Comparison of ENCODE assay signal across 20 cellular contexts in genomic region chr15:78685157-78685830, GRCh38. TPM values are rescaled to one million over a fixed set of nuclear protein-coding genes. Genes with fewer than 3 reads are reported as not detected.
DNase-seq lines count a peak whose midpoint lies in the region; ATAC-seq, FAIRE-seq and TF ChIP-seq lines count a peak whose summit lies in the region.
"Had no signal": no experiment of that assay in that cellular context is flagged by ENCODE, and none has a peak within 500 bp of the region (broad histone marks: within the 10 kb centered on the region; RNA-seq: fewer than 3 reads in every experiment).

No MANE protein-coding gene starts in this region.

- TF ChIP-seq CTCF in mammary epithelial cell (conservative IDR thresholded peaks at IDR 0.05 in 1 of 2, IDR thresholded peaks at IDR 0.05 in 1 of 2; ENCODE audit: extremely low read depth in 1 of 2, insufficient read depth in 1 of 2, low read depth in 1 of 2, low read length in 2 of 2) (no peak), breast epithelium (IDR thresholded peaks at IDR 0.05) (no peak)

- H3K4me3 ChIP-seq in mammary epithelial cell (replicated peaks in 1 of 3; ENCODE audit: insufficient read depth in 1 of 3, low read depth in 2 of 3, low read length in 3 of 3) (no peak overlapping the region), breast epithelium (no peak overlapping the region)
- H3K4me3 ChIP-seq: dorsolateral prefrontal cortex, esophagus squamous epithelium, heart left ventricle, upper lobe of left lung had no signal

- H3K27ac ChIP-seq in mammary epithelial cell (ENCODE audit: insufficient read depth, low read depth, low read length), result no peak overlapping the region
- H3K27ac ChIP-seq in breast epithelium, result no peak overlapping the region
- H3K27ac ChIP-seq: dorsolateral prefrontal cortex, heart left ventricle, RWPE1, upper lobe of left lung had no signal

- H3K4me1 Mint-ChIP-seq in effector memory CD8-positive, alpha-beta T cell (ENCODE audit: low read depth in 2 of 2), result peaks cover 0 to 3% of the 10 kb centered on the region in 2 donors

- H3K27me3 Mint-ChIP-seq in effector memory CD8-positive, alpha-beta T cell, result peaks cover 6 to 27% of the 10 kb centered on the region in 2 donors

- H3K4me1 ChIP-seq in mammary epithelial cell (ENCODE audit: insufficient read depth, low read length) (peaks cover 20% of the 10 kb centered on the region), breast epithelium (no peaks in the 10 kb centered on the region)
- H3K4me1 ChIP-seq: upper lobe of left lung had no signal

- no peak for DNase-seq in mammary epithelial cell
- DNase-seq in breast epithelium (ENCODE audit: low spot score in 2 of 2), result no peak
- DNase-seq in NCI-H69 (lab: John Stamatoyannopoulos, UW), result peak; percentile 80
- DNase-seq in left lobe of liver (ENCODE audit: low spot score), result peak; percentile 31
- no peak for DNase-seq in effector memory CD8-positive, alpha-beta T cell
- no peak for DNase-seq in NCI-H226
- no peak for DNase-seq in GM19239 (ENCODE audit: insufficient read length, low spot score)
- DNase-seq in stimulated activated CD4-positive, alpha-beta T cell treated with anti-CD3 and anti-CD28 coated beads, Interleukin-1b, Interleukin-23, amount 100 ng/mL, for 48 hours, result no peak
- DNase-seq: activated naive CD4-positive, alpha-beta T cell treated with anti-CD3 and anti-CD28 coated beads for 36 hours; dorsolateral prefrontal cortex; esophagus squamous epithelium; GDM1; islet precursor cell; NCI-H1436; NCI-H774; upper lobe of left lung had no signal

- no peaks in the 10 kb centered on the region for H3K9me3 Mint-ChIP-seq in effector memory CD8-positive, alpha-beta T cell
- H3K9me3 Mint-ChIP-seq: activated naive CD4-positive, alpha-beta T cell treated with anti-CD3 and anti-CD28 coated beads for 36 hours; T-helper 1 cell treated with Interleukin-12 subunit alpha and Interleukin-12 subunit beta and Interleukin-4 antibody, amounts not matched to agents 30 μg/mL and 1 μg/mL, for 36 hours had no signal

- H3K79me2 ChIP-seq in mammary epithelial cell (ENCODE audit: insufficient read depth, low read length), result no peaks in the 10 kb centered on the region

- no peaks in the 10 kb centered on the region for H3K36me3 Mint-ChIP-seq in effector memory CD8-positive, alpha-beta T cell (ENCODE audit: insufficient read depth)

- 34% methylated on average over 6 of the region's 6 CpGs for WGBS in mammary epithelial cell (ENCODE audit: low coverage, missing lambda C conversion rate)

- FAIRE-seq in GM19239 (lab: Jason Lieb, UNC), result no peak

- H3K4me2 ChIP-seq in mammary epithelial cell (ENCODE audit: insufficient read depth, low read depth, low read length), result no peak overlapping the region

- BruUV-seq in mammary epithelial cell (replicated peaks; lab: Mats Ljungman, UMichigan), result no TSS peak

- no peak overlapping the region for H3K9ac ChIP-seq in mammary epithelial cell (ENCODE audit: insufficient read depth, low read length)

- TF ChIP-seq POLR2A in breast epithelium (IDR thresholded peaks at IDR 0.05), result no peak

- no peak for ATAC-seq in left lobe of liver
- ATAC-seq in effector memory CD8-positive, alpha-beta T cell (replicated peaks), result no peak
- ATAC-seq: heart left ventricle had no signal

- no peaks in the 10 kb centered on the region for H3K27me3 ChIP-seq in mammary epithelial cell (ENCODE audit: insufficient read depth, low read length)
- H3K27me3 ChIP-seq in breast epithelium, result no peaks in the 10 kb centered on the region
- H3K27me3 ChIP-seq: esophagus squamous epithelium, upper lobe of left lung had no signal

- in situ Hi-C loops in mammary epithelial cell (cut with MboI; ENCODE audit: low sequenced_read_pairs in 2 of 2), result no loop called here

- dilution Hi-C loops in mammary epithelial cell (cut with HindIII; ENCODE audit: low sequenced_read_pairs), result no loop called here

- CTCF ChIA-PET in mammary epithelial cell (lab: Charles Lee; ENCODE audit: low non-redundant PET), result interaction anchor here (0.6 kb wide), 1 partner anchor 24 kb away, joined by 4 read pairs; no protein-coding TSS in a partner anchor

- H3K36me3 ChIP-seq in mammary epithelial cell (ENCODE audit: insufficient read depth, low read length) (no peaks in the 10 kb centered on the region), breast epithelium (no peaks in the 10 kb centered on the region)
- H3K36me3 ChIP-seq: esophagus squamous epithelium, heart left ventricle, upper lobe of left lung had no signal

- intact Hi-C loops in mammary epithelial cell (cut with micrococcal nuclease) (no loop called here), breast epithelium (cut with DNase I; ENCODE audit: low total_unique reads) (no loop called here)

- no peak overlapping the region for H3K4me3 Mint-ChIP-seq in effector memory CD8-positive, alpha-beta T cell
- H3K4me3 Mint-ChIP-seq: activated naive CD4-positive, alpha-beta T cell treated with anti-CD3 and anti-CD28 coated beads for 36 hours; T-helper 1 cell treated with Interleukin-12 subunit alpha and Interleukin-12 subunit beta and Interleukin-4 antibody, amounts not matched to agents 30 μg/mL and 1 μg/mL, for 36 hours had no signal

- peak overlapping the region; percentile 41 for H2AFZ ChIP-seq in mammary epithelial cell (ENCODE audit: low read depth, low read length)

- no peaks in the 10 kb centered on the region for H3K9me3 ChIP-seq in mammary epithelial cell (replicated peaks; ENCODE audit: insufficient read depth, low read length)
- no peaks in the 10 kb centered on the region for H3K9me3 ChIP-seq in breast epithelium
- H3K9me3 ChIP-seq: esophagus squamous epithelium, upper lobe of left lung had no signal

- no peak overlapping the region for H3K27ac Mint-ChIP-seq in effector memory CD8-positive, alpha-beta T cell
- H3K27ac Mint-ChIP-seq: activated naive CD4-positive, alpha-beta T cell treated with anti-CD3 and anti-CD28 coated beads for 36 hours; T-helper 1 cell treated with Interleukin-12 subunit alpha and Interleukin-12 subunit beta and Interleukin-4 antibody, amounts not matched to agents 30 μg/mL and 1 μg/mL, for 36 hours had no signal

- no peaks in the 10 kb centered on the region for H4K20me1 ChIP-seq in mammary epithelial cell (ENCODE audit: insufficient read depth, low read length)

RNA-seq across cellular contexts. Expression of gene CHRNB4, which starts 44.3 kb away (rescaled TPM):
- total RNA-seq in mammary epithelial cell (under 1 TPM in 1 of 2 donors, not detected in 1; under 0.01 TPM), breast epithelium (not detected), left lobe of liver (not detected)
- 0.12 TPM for polyA plus RNA-seq in mammary epithelial cell
- not detected for polyA minus RNA-seq in mammary epithelial cell
- total RNA-seq: activated naive CD4-positive, alpha-beta T cell treated with anti-CD3 and anti-CD28 coated beads for 36 hours; mesenteric fat pad; upper lobe of left lung had no signal
- polyA plus RNA-seq: heart left ventricle had no signal

Comparison
In these comparisons a context has a peak if more than half of its experiments do, and no peak if none do; other contexts are left out.
1. DNase-seq: peak in NCI-H69 (single experiment) and left lobe of liver (single experiment); none in mammary epithelial cell (single experiment), breast epithelium (0 of 2), effector memory CD8-positive, alpha-beta T cell (0 of 3), NCI-H226 (single experiment), GM19239 (single experiment) and stimulated activated CD4-positive, alpha-beta T cell treated with anti-CD3 and anti-CD28 coated beads, Interleukin-1b, Interleukin-23, amount 100 ng/mL, for 48 hours (single experiment).